ENCODE assay signal across 2 cellular contexts in genomic region chr16:11805556-11805955, GRCh38.
TF ChIP-seq lines count a peak whose summit lies in the region.

No MANE protein-coding gene starts in this region.

TF ChIP-seq in HepG2, 621 proteins besides CTCF, POLR2A, EP300 and RAD21:
- 0 out of 2 replicates have a peak, but pooled peaks have one; percentile 44 for TF ChIP-seq TMF1 (CRISPR knock-in tag; IDR thresholded peaks at IDR 0.05; ENCODE audit: low read depth)
- no peak for TF ChIP-seq SRSF4 (IDR thresholded peaks at IDR 0.05; ENCODE audit: low read depth, low read length, poor library complexity, severe bottlenecking)
- no peak for TF ChIP-seq HDAC6 (IDR thresholded peaks at IDR 0.05; ENCODE audit: low read depth, low read length)

TF ChIP-seq in SK-N-SH treated with all-trans-retinoic acid at 6 μM for 48 hours, 23 proteins besides CTCF, POLR2A, EP300 and RAD21:
- no peak for TF ChIP-seq ZFP3 (CRISPR knock-in tag; IDR thresholded peaks at IDR 0.05)
- no peak for TF ChIP-seq BACH2 (CRISPR knock-in tag; IDR thresholded peaks at IDR 0.05; ENCODE audit: borderline replicate concordance)
- peak; percentile 54; the same call in 1 of the 2 replicates for TF ChIP-seq TCF4 (CRISPR knock-in tag; IDR thresholded peaks at IDR 0.05; ENCODE audit: borderline replicate concordance)
- no peak for TF ChIP-seq ZFP30 (CRISPR knock-in tag; IDR thresholded peaks at IDR 0.05)
- no peak for TF ChIP-seq POU6F1 (CRISPR knock-in tag; IDR thresholded peaks at IDR 0.05; ENCODE audit: borderline replicate concordance, low read depth)
